Comparison of ENCODE assay signal across 6 cellular contexts in genomic region chr9:137077758-137078693, GRCh38. TPM values are rescaled to one million over a fixed set of nuclear protein-coding genes. Genes with fewer than 3 reads are reported as not detected.
DNase-seq lines count a peak whose midpoint lies in the region; ATAC-seq and TF ChIP-seq lines count a peak whose summit lies in the region.

No MANE protein-coding gene starts in this region.

- no peaks in the 10 kb centered on the region for H3K9me3 Mint-ChIP-seq in GM23338
- H3K9me3 Mint-ChIP-seq in T-helper 2 cell treated with Interferon-gamma antibody and Interleukin-4, amounts not matched to agents 5 μg/mL and 100 μg/mL, for 36 hours: no peaks in the 10 kb centered on the region
- H3K9me3 Mint-ChIP-seq in stimulated activated naive CD8-positive, alpha-beta T cell treated with anti-CD3 and anti-CD28 coated beads, Interleukin-15, Interleukin-2, amounts not matched to agents 100 ng/mL and 50 ng/mL, for 24 hours: no peaks in the 10 kb centered on the region

- H3K4me3 ChIP-seq in GM23338: peak overlapping the region; percentile 64

- no peaks in the 10 kb centered on the region for H3K9me2 ChIP-seq in GM23338 (ENCODE audit: insufficient read depth)

- peak; percentile 11 for ATAC-seq in GM23338
- ATAC-seq in Right ventricle myocardium superior (ENCODE audit: poor library complexity): peak; percentile 6
- ATAC-seq in HG02610 (IDR thresholded peaks at IDR 0.05; ENCODE audit: unreplicated experiment): no peak

- peaks cover 24% of the 10 kb centered on the region for H3K4me1 ChIP-seq in GM23338 (ENCODE audit: insufficient read depth)

- H3K36me3 Mint-ChIP-seq in GM23338 (ENCODE audit: low read depth): no peaks in the 10 kb centered on the region
- peaks cover 9% of the 10 kb centered on the region for H3K36me3 Mint-ChIP-seq in T-helper 2 cell treated with Interferon-gamma antibody and Interleukin-4, amounts not matched to agents 5 μg/mL and 100 μg/mL, for 36 hours (ENCODE audit: low read depth)
- no peaks in the 10 kb centered on the region for H3K36me3 Mint-ChIP-seq in stimulated activated naive CD8-positive, alpha-beta T cell treated with anti-CD3 and anti-CD28 coated beads, Interleukin-15, Interleukin-2, amounts not matched to agents 100 ng/mL and 50 ng/mL, for 24 hours (ENCODE audit: low read depth)

- H3F3A ChIP-seq in GM23338 (replicated peaks; ENCODE audit: low read depth): peaks cover 27% of the 10 kb centered on the region

- DNase-seq in GM23338 (ENCODE audit: low spot score): no peak
- no peak for DNase-seq in T-helper 2 cell treated with Interferon-gamma antibody and Interleukin-4, amounts not matched to agents 5 μg/mL and 100 μg/mL, for 36 hours (ENCODE audit: low spot score)
- DNase-seq in Right ventricle myocardium superior: peak; percentile 67
- no peak for DNase-seq in NCI-H1092 treated with DMSO at 0.1 percent for 48 hours (lab: John Stamatoyannopoulos, UW)

- no peak overlapping the region; the same call in 1 of the 2 replicates for H2AFZ ChIP-seq in GM23338

- H3K36me3 ChIP-seq in GM23338 (ENCODE audit: insufficient read depth): no peaks in the 10 kb centered on the region

- intact Hi-C loops in Right ventricle myocardium superior (cut with DNase I): no loop called here

- no peak for TF ChIP-seq CTCF in GM23338 (conservative IDR thresholded peaks at IDR 0.05; ENCODE audit: low read depth in 2 of 2)

- peaks cover 40% of the 10 kb centered on the region for H3K27me3 ChIP-seq in GM23338 (ENCODE audit: insufficient read depth)

- peak overlapping the region; percentile 70 for H3K4me3 Mint-ChIP-seq in GM23338
- H3K4me3 Mint-ChIP-seq in T-helper 2 cell treated with Interferon-gamma antibody and Interleukin-4, amounts not matched to agents 5 μg/mL and 100 μg/mL, for 36 hours: peak overlapping the region; percentile 72
- peak overlapping the region; percentile 74 for H3K4me3 Mint-ChIP-seq in stimulated activated naive CD8-positive, alpha-beta T cell treated with anti-CD3 and anti-CD28 coated beads, Interleukin-15, Interleukin-2, amounts not matched to agents 100 ng/mL and 50 ng/mL, for 24 hours

- H3K27ac ChIP-seq in GM23338 (ENCODE audit: low read depth): no peak overlapping the region

- H3K27me3 Mint-ChIP-seq in GM23338 (ENCODE audit: insufficient read depth, low read depth, poor library complexity): peaks cover 48% of the 10 kb centered on the region
- no peaks in the 10 kb centered on the region for H3K27me3 Mint-ChIP-seq in T-helper 2 cell treated with Interferon-gamma antibody and Interleukin-4, amounts not matched to agents 5 μg/mL and 100 μg/mL, for 36 hours (ENCODE audit: low read depth)
- H3K27me3 Mint-ChIP-seq in stimulated activated naive CD8-positive, alpha-beta T cell treated with anti-CD3 and anti-CD28 coated beads, Interleukin-15, Interleukin-2, amounts not matched to agents 100 ng/mL and 50 ng/mL, for 24 hours: no peaks in the 10 kb centered on the region

- peak overlapping the region; percentile 88 for H3K4me2 ChIP-seq in GM23338

- H3K4me1 Mint-ChIP-seq in GM23338: peaks cover 13% of the 10 kb centered on the region
- H3K4me1 Mint-ChIP-seq in T-helper 2 cell treated with Interferon-gamma antibody and Interleukin-4, amounts not matched to agents 5 μg/mL and 100 μg/mL, for 36 hours (ENCODE audit: low read depth): peaks cover 4% of the 10 kb centered on the region
- H3K4me1 Mint-ChIP-seq in stimulated activated naive CD8-positive, alpha-beta T cell treated with anti-CD3 and anti-CD28 coated beads, Interleukin-15, Interleukin-2, amounts not matched to agents 100 ng/mL and 50 ng/mL, for 24 hours (ENCODE audit: low read depth): peaks cover 3% of the 10 kb centered on the region

- no peak overlapping the region for H3K27ac Mint-ChIP-seq in GM23338
- H3K27ac Mint-ChIP-seq in T-helper 2 cell treated with Interferon-gamma antibody and Interleukin-4, amounts not matched to agents 5 μg/mL and 100 μg/mL, for 36 hours: peak overlapping the region; percentile 55
- H3K27ac Mint-ChIP-seq in stimulated activated naive CD8-positive, alpha-beta T cell treated with anti-CD3 and anti-CD28 coated beads, Interleukin-15, Interleukin-2, amounts not matched to agents 100 ng/mL and 50 ng/mL, for 24 hours: no peak overlapping the region

- H3K79me2 ChIP-seq in GM23338 (replicated peaks; ENCODE audit: insufficient read depth): no peaks in the 10 kb centered on the region

- H4K20me1 ChIP-seq in GM23338 (replicated peaks; ENCODE audit: insufficient read depth): 0 out of 2 replicates have a peak, but pooled peaks cover 6% of the 10 kb centered on the region

TF ChIP-seq in GM23338, 12 proteins besides CTCF, POLR2A, EP300 and RAD21:
- TF ChIP-seq EZH2 (IDR thresholded peaks at IDR 0.05; ENCODE audit: low read depth, unreplicated experiment) (no peak), ZNF331 (CRISPR knock-in tag; IDR thresholded peaks at IDR 0.05; ENCODE audit: low read depth) (no peak)

RNA-seq across cellular contexts. Expression of gene UAP1L1, which starts 0.7 kb away (rescaled TPM):
- 5.5 and 8.1 TPM in 2 replicates for total RNA-seq in GM23338 (2014; rRNA removed; shearing (Covaris generic))
- 2.5 and 3.4 TPM in 2 replicates for polyA plus RNA-seq in GM23338 (2016; fragmentation: Nextera tagmentation; extraction: Ambion mirVana)
- 11.3 TPM for total RNA-seq in Right ventricle myocardium superior

RNA-seq across cellular contexts. Expression of gene SAPCD2, which starts 7.7 kb away (rescaled TPM):
- total RNA-seq in GM23338 (2014; rRNA removed; shearing (Covaris generic)): 55.1 and 60.3 TPM in 2 replicates
- polyA plus RNA-seq in GM23338 (2016; fragmentation: Nextera tagmentation; extraction: Ambion mirVana): 13.4 and 14.5 TPM in 2 replicates
- total RNA-seq in Right ventricle myocardium superior: 0.22 TPM

RNA-seq across cellular contexts. Expression of gene MAN1B1, which starts 8.8 kb away (rescaled TPM):
- 35.7 and 39.9 TPM in 2 replicates for total RNA-seq in GM23338 (2014; rRNA removed; shearing (Covaris generic))
- 15.7 and 18.2 TPM in 2 replicates for polyA plus RNA-seq in GM23338 (2016; fragmentation: Nextera tagmentation; extraction: Ambion mirVana)
- total RNA-seq in Right ventricle myocardium superior: 20.3 TPM

RNA-seq across cellular contexts. Expression of gene ENTPD2, which starts 24.2 kb away (rescaled TPM):
- 1.1 and 1.9 TPM in 2 replicates for total RNA-seq in GM23338 (2014; rRNA removed; shearing (Covaris generic))
- polyA plus RNA-seq in GM23338 (2016; fragmentation: Nextera tagmentation; extraction: Ambion mirVana): 1.8 and 2.9 TPM in 2 replicates
- total RNA-seq in Right ventricle myocardium superior: 1.9 TPM

RNA-seq across cellular contexts. Expression of gene NPDC1, which starts 32.0 kb away (rescaled TPM):
- total RNA-seq in GM23338 (2014; rRNA removed; shearing (Covaris generic)): 26.2 and 34.3 TPM in 2 replicates
- polyA plus RNA-seq in GM23338 (2016; fragmentation: Nextera tagmentation; extraction: Ambion mirVana): 35.5 and 36.7 TPM in 2 replicates
- 59.1 TPM for total RNA-seq in Right ventricle myocardium superior

Comparison
In these comparisons a context has a peak if more than half of its experiments do, and no peak if none do; other contexts are left out.
1. RNA of gene SAPCD2, which starts 7.7 kb away (total RNA-seq): 55.1 to 60.3 TPM in GM23338; 0.22 TPM in Right ventricle myocardium superior (single experiment); every median in the first group is over 10 times any median in the second.
2. Peak in every context shown above with its lines, with median percentiles within 50 percentile points of each other: H3K4me3 Mint-ChIP-seq.